In genomic region chr12:31321565-31322228, GRCh38 we compare ENCODE assay signal across 12 cellular contexts. TPM values are rescaled to one million over a fixed set of nuclear protein-coding genes. Genes with fewer than 3 reads are reported as not detected.
A peak's percentile ranks its signal among the peaks of the same experiment; 100 is the strongest.
DNase-seq lines count a peak whose midpoint lies in the region; ATAC-seq and TF ChIP-seq lines count a peak whose summit lies in the region.
"Had no signal": no experiment of that assay in that cellular context is flagged by ENCODE, and none has a peak within 500 bp of the region (broad histone marks: within the 10 kb centered on the region; RNA-seq: fewer than 3 reads in every experiment).

No MANE protein-coding gene starts in this region.

- CTCF ChIA-PET in CD4-positive, alpha-beta memory T cell (lab: Charles Lee; ENCODE audit: partially characterized antibody): interaction anchor here (5.4 kb wide), 1 partner anchor 50 kb away, joined by 27 read pairs; no protein-coding TSS in a partner anchor

- POLR2A ChIA-PET in CD4-positive, alpha-beta memory T cell (lab: Charles Lee; ENCODE audit: partially characterized antibody): interaction anchor here (0.9 to 2.4 kb wide), 2 partner anchors 27 to 408 kb away, joined by 3 to 5 read pairs; partner anchors contain the start of gene AMN1

- H3K27me3 Mint-ChIP-seq in CD4-positive, alpha-beta memory T cell: peaks cover 0 to 2% of the 10 kb centered on the region in 2 donors

- H3K27ac Mint-ChIP-seq in CD4-positive, alpha-beta memory T cell: peak overlapping the region; percentile 59 to 93 (median 81)
- H3K27ac Mint-ChIP-seq in activated naive CD4-positive, alpha-beta T cell treated with anti-CD3 and anti-CD28 coated beads, Interleukin-2, amount 50 U/mL, for 72 hours: peak overlapping the region; percentile 97 to 99

- H3K36me3 Mint-ChIP-seq in CD4-positive, alpha-beta memory T cell: peaks cover 0 to 15% of the 10 kb centered on the region in 2 donors
- H3K36me3 Mint-ChIP-seq in activated naive CD4-positive, alpha-beta T cell treated with anti-CD3 and anti-CD28 coated beads, Interleukin-2, amount 50 U/mL, for 72 hours: peaks cover 21 to 36% of the 10 kb centered on the region in 2 donors

- peak; percentile 14 to 27 for ATAC-seq in activated naive CD4-positive, alpha-beta T cell treated with anti-CD3 and anti-CD28 coated beads, Interleukin-2, amount 50 U/mL, for 72 hours
- no peak for ATAC-seq in HG03378 (IDR thresholded peaks at IDR 0.05; ENCODE audit: unreplicated experiment)
- ATAC-seq: left ventricle myocardium superior had no signal

- peaks cover 65% of the 10 kb centered on the region for H3K4me1 ChIP-seq in CD4-positive, alpha-beta memory T cell (ENCODE audit: insufficient read depth, low read length)
- H3K4me1 ChIP-seq in iPS-20b (ENCODE audit: insufficient read depth, low read length): peaks cover 59% of the 10 kb centered on the region

- no peaks in the 10 kb centered on the region for H3K27me3 ChIP-seq in CD4-positive, alpha-beta memory T cell (ENCODE audit: insufficient read depth, low read length)
- no peaks in the 10 kb centered on the region for H3K27me3 ChIP-seq in iPS-20b (ENCODE audit: insufficient read depth, low read length)
- H3K27me3 ChIP-seq: spleen had no signal

- peaks cover 49 to 83% (median 64%) of the 10 kb centered on the region in 4 donors for H3K4me1 Mint-ChIP-seq in CD4-positive, alpha-beta memory T cell

- intact Hi-C loops in CD4-positive, alpha-beta memory T cell (cut with micrococcal nuclease): loop anchor here (10.0 kb wide), 1 partner anchor 643 kb away; no protein-coding TSS in a partner anchor

- TF ChIP-seq CTCF in HFF-Myc (IDR thresholded peaks at IDR 0.05; ENCODE audit: low read depth, low read length, missing control alignments): no peak

- no peak for DNase-seq in CD4-positive, alpha-beta memory T cell
- DNase-seq in HFF-Myc (ENCODE audit: extremely low read depth, low read depth): no peak
- no peak for DNase-seq in activated naive CD4-positive, alpha-beta T cell treated with anti-CD3 and anti-CD28 coated beads, Interleukin-2, amount 50 U/mL, for 72 hours (ENCODE audit: low spot score in 2 of 2)
- DNase-seq in NOMO-1 treated with dmso at 0.1 percent for 144 hours (lab: John Stamatoyannopoulos, UW; ENCODE audit: unreplicated experiment): no peak
- DNase-seq in iPS-NIHi11 (ENCODE audit: low spot score): no peak
- DNase-seq in NCI-H2029 (lab: John Stamatoyannopoulos, UW): no peak
- DNase-seq: left ventricle myocardium superior, NCI-H226, spleen had no signal

- H3K9ac ChIP-seq in iPS-20b (ENCODE audit: low read depth, low read length): peak overlapping the region; percentile 98

- H3K9me3 Mint-ChIP-seq in CD4-positive, alpha-beta memory T cell: peaks cover 0 to 5% (median 0%) of the 10 kb centered on the region in 8 donors
- no peaks in the 10 kb centered on the region for H3K9me3 Mint-ChIP-seq in activated naive CD4-positive, alpha-beta T cell treated with anti-CD3 and anti-CD28 coated beads, Interleukin-2, amount 50 U/mL, for 72 hours

- H3K4me3 ChIP-seq in CD4-positive, alpha-beta memory T cell (ENCODE audit: low read length in 2 of 2): no peak overlapping the region
- H3K4me3 ChIP-seq in HFF-Myc (replicated peaks; ENCODE audit: low read depth, low read length): peak overlapping the region; percentile 13; the same call in 1 of the 2 replicates
- H3K4me3 ChIP-seq in iPS-20b (ENCODE audit: low read length): peak overlapping the region; percentile 99
- H3K4me3 ChIP-seq: thoracic aorta had no signal

- H3K36me3 ChIP-seq in CD4-positive, alpha-beta memory T cell (ENCODE audit: insufficient read depth, low read length): no peaks in the 10 kb centered on the region
- H3K36me3 ChIP-seq in iPS-20b (ENCODE audit: insufficient read depth, low read depth, low read length): peaks cover 5% of the 10 kb centered on the region
- H3K36me3 ChIP-seq: spleen, thoracic aorta had no signal

- H3K27ac ChIP-seq in CD4-positive, alpha-beta memory T cell (ENCODE audit: low read depth, low read length): no peak overlapping the region
- no peak overlapping the region for H3K27ac ChIP-seq in iPS-20b (ENCODE audit: low read length)
- H3K27ac ChIP-seq: thoracic aorta had no signal

- H3K4me3 Mint-ChIP-seq in CD4-positive, alpha-beta memory T cell: peak overlapping the region; percentile 14 to 80 (median 60)

- H3K9me3 ChIP-seq in CD4-positive, alpha-beta memory T cell (ENCODE audit: control insufficient read depth in 1 of 2, low read length in 2 of 2): no peaks in the 10 kb centered on the region
- H3K9me3 ChIP-seq in iPS-20b (ENCODE audit: insufficient read depth, low read depth, low read length): no peaks in the 10 kb centered on the region
- H3K9me3 ChIP-seq: spleen, thoracic aorta had no signal

RNA-seq across cellular contexts. Expression of gene SINHCAF, which starts 4.3 kb away (rescaled TPM):
- total RNA-seq in CD4-positive, alpha-beta memory T cell: 10 to 100 TPM; 95.8 to 98.5 TPM
- polyA plus RNA-seq in CD4-positive, alpha-beta memory T cell: 10 to 100 TPM; 69.6 to 88.7 TPM
- 100 to 1,000 TPM; 162 to 190 TPM for total RNA-seq in activated naive CD4-positive, alpha-beta T cell treated with anti-CD3 and anti-CD28 coated beads, Interleukin-2, amount 50 U/mL, for 72 hours

Comparison
In these comparisons a context has a peak if more than half of its experiments do, and no peak if none do; other contexts are left out.
1. H3K4me3 ChIP-seq: peak in HFF-Myc (single experiment) and iPS-20b (single experiment); none in CD4-positive, alpha-beta memory T cell (0 of 2).